ENCODE assay signal across 8 cellular contexts in the genomic region with DNA sequence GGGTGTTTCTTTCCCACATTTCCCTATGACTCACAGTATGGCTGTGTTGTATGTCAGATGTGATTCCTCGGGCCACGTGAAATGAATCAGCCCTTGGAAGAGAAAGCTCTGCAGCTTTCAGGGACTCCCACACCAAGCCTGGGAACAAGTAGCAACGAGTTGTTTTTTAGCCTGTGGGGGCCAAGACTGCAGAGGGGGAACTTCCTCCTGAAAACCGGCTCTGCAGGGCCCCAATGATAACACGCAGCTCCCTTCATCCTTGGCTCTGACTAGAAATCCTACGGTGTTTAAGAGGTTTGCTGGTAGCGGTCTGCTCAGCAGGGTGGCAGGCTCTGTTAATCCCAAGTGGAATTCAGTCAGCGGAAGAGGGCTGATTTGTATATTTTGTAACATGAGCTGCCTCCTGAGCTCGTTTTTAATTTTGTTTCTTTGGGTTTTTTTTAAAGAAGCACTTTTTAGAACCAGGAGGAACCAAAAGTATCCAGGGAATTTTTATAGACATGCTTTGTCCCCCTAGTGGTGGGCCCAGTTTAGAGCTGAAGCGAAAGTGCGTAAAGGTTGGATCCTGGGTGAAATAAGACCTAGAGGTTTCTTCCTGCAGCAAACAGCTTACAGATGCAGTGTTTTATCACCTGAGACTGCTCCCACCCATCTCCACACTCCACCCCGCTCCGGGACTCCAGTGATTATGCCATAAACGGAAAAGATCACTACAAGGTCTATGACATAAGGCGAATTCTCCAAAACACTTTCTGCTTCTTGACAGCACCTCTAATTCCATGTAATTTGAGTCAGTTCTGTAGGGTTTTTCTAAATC. TPM values are rescaled to one million over a fixed set of nuclear protein-coding genes. Genes with fewer than 3 reads are reported as not detected.
DNase-seq lines count a peak whose midpoint lies in the region; ATAC-seq, FAIRE-seq and TF ChIP-seq lines count a peak whose summit lies in the region.

No MANE protein-coding gene starts in this region.

- H3K4me2 ChIP-seq in A549 (peak overlapping the region; percentile 72), PC-3 (ENCODE audit: low read length) (peak overlapping the region; percentile 78)

- CTCF ChIA-PET in A549 (lab: Yijun Ruan, JAX) (interaction anchor here (0.7 to 2.9 kb wide), 58 partner anchors 8 to 292 kb away, joined by 3 to 20 read pairs (median 4); a partner anchor contains a TSS), PC-3 (lab: Charles Lee) (interaction anchor here (0.6 to 1.2 kb wide), 8 partner anchors 9 to 272 kb away, joined by 3 to 5 read pairs (median 3); no protein-coding TSS in a partner anchor)

- peaks cover 24% of the 10 kb centered on the region for H3K4me1 ChIP-seq in A549
- H3K4me1 ChIP-seq in PC-3 (ENCODE audit: insufficient read depth, low read length) = peaks cover 42% of the 10 kb centered on the region
- no peaks in the 10 kb centered on the region for H3K4me1 ChIP-seq in mucosa of descending colon (ENCODE audit: low read depth)

- no peaks in the 10 kb centered on the region for H4K20me1 ChIP-seq in PC-3 (ENCODE audit: low read length)

- H3K27me3 ChIP-seq in PC-3 (ENCODE audit: low read length) = no peaks in the 10 kb centered on the region

- DNase-seq in A549 (ENCODE audit: low read depth in 1 of 2, low spot score in 1 of 2) = peak; percentile 59 to 70
- peak; percentile 75 for DNase-seq in H54 (ENCODE audit: insufficient read length, low spot score)
- peak; percentile 90 for DNase-seq in PC-3
- DNase-seq in epithelial cell of esophagus (ENCODE audit: low read depth) = peak; percentile 98
- DNase-seq in mucosa of descending colon = peak in 1 of 3 donors; percentile 54
- DNase-seq in GM12892 (ENCODE audit: insufficient read length) = no peak
- no peak for DNase-seq in activated CD8-positive, alpha-beta memory T cell treated with anti-CD3 and anti-CD28 coated beads for 24 hours

- 39% methylated on average over 15 of the region's 15 CpGs for WGBS in A549 (ENCODE audit: missing lambda C conversion rate)

- no peak for TF ChIP-seq EP300 in A549 (IDR thresholded peaks at IDR 0.05)

- no peaks in the 10 kb centered on the region for H3K79me2 ChIP-seq in PC-3 (ENCODE audit: low read length)

- H3K4me3 ChIP-seq in A549 (peak overlapping the region; percentile 28; the same call in 2 of the 3 replicates), PC-3 (ENCODE audit: low read length) (peak overlapping the region; percentile 54), epithelial cell of esophagus (ENCODE audit: low read length) (peak overlapping the region; percentile 1), mucosa of descending colon (no peak overlapping the region)

- POLR2A ChIA-PET in A549 (lab: Yijun Ruan, JAX) = interaction anchor here (0.9 to 1.3 kb wide), 2 partner anchors 54 to 272 kb away, joined by 4 to 8 read pairs; no protein-coding TSS in a partner anchor
- POLR2A ChIA-PET in PC-3 (lab: Charles Lee; ENCODE audit: unreplicated experiment) = interaction anchor here (0.5 to 0.7 kb wide), 3 partner anchors 10 to 272 kb away, joined by 3 to 9 read pairs (median 4); no protein-coding TSS in a partner anchor

- no peaks in the 10 kb centered on the region for H3K9me3 ChIP-seq in A549
- no peaks in the 10 kb centered on the region for H3K9me3 ChIP-seq in PC-3 (ENCODE audit: low read length)
- H3K9me3 ChIP-seq in mucosa of descending colon = no peaks in the 10 kb centered on the region

- H3F3A ChIP-seq in PC-3 (ENCODE audit: low read length, unreplicated experiment) = peaks cover 10% of the 10 kb centered on the region

- no TSS peak for BruUV-seq in PC-3 (replicated peaks; lab: Mats Ljungman, UMichigan)

- peak; percentile 50 to 60 for TF ChIP-seq RAD21 in A549 (conservative IDR thresholded peaks at IDR 0.05 in 1 of 2, IDR thresholded peaks at IDR 0.05 in 1 of 2)

- peaks cover 50% of the 10 kb centered on the region for H3K36me3 ChIP-seq in PC-3 (ENCODE audit: low read depth, low read length)
- H3K36me3 ChIP-seq in mucosa of descending colon (ENCODE audit: low read depth) = no peaks in the 10 kb centered on the region

- intact Hi-C loops in PC-3 (cut with micrococcal nuclease) = loop anchor here (1.0 to 10.0 kb wide), 5 partner anchors 74 to 272 kb away; no protein-coding TSS in a partner anchor
- intact Hi-C loops in mucosa of descending colon (cut with DNase I, micrococcal nuclease) = no loop called here

- TF ChIP-seq CTCF in A549 (IDR thresholded peaks at IDR 0.05) = peak; percentile 72
- TF ChIP-seq CTCF in PC-3 (conservative IDR thresholded peaks at IDR 0.05; ENCODE audit: low read depth, low read length) = peak; percentile 76
- peak; percentile 66 for TF ChIP-seq CTCF in epithelial cell of esophagus (IDR thresholded peaks at IDR 0.05; ENCODE audit: insufficient read depth, low read depth, low read length, missing control alignments)
- no peak for TF ChIP-seq CTCF in mucosa of descending colon (IDR thresholded peaks at IDR 0.05)

- FAIRE-seq in A549 (lab: Jason Lieb, UNC) = no peak
- peak; percentile 81 for FAIRE-seq in H54 (lab: Jason Lieb, UNC)
- no peak for FAIRE-seq in GM12892 (lab: Jason Lieb, UNC)

- no peaks in the 10 kb centered on the region for H3K9me2 ChIP-seq in PC-3 (replicated peaks; ENCODE audit: low read length)

- H2AFZ ChIP-seq in PC-3 (ENCODE audit: low read length) = peak overlapping the region; percentile 75

- peak overlapping the region; percentile 86 for H3K9ac ChIP-seq in PC-3 (ENCODE audit: low read length)

- TF ChIP-seq POLR2A in A549 (IDR thresholded peaks at IDR 0.05; ENCODE audit: low read length) = no peak
- TF ChIP-seq POLR2A in H54 (IDR thresholded peaks at IDR 0.05; ENCODE audit: low read depth, low read length) = no peak
- no peak for TF ChIP-seq POLR2A in GM12892 (IDR thresholded peaks at IDR 0.05; ENCODE audit: low read depth, low read length)

- H3K27ac ChIP-seq in A549 (peak overlapping the region; percentile 67 to 77), PC-3 (ENCODE audit: low read length) (peak overlapping the region; percentile 99)

- ATAC-seq in A549 (peak; percentile 75 to 88), PC-3 (peak; percentile 89), mucosa of descending colon (peak; percentile 63), HG02870 (IDR thresholded peaks at IDR 0.05; ENCODE audit: unreplicated experiment) (no peak)

TF ChIP-seq in A549, 52 proteins besides CTCF, POLR2A, EP300 and RAD21:
- TF ChIP-seq FOSL2 (IDR thresholded peaks at IDR 0.05) = no peak; the same call in 1 of the 2 replicates
- peak; percentile 57 for TF ChIP-seq FOSL2 (CRISPR knock-in tag; IDR thresholded peaks at IDR 0.05)
- TF ChIP-seq SMC3 (IDR thresholded peaks at IDR 0.05) = peak; percentile 71
- no peak for TF ChIP-seq CHD4 (IDR thresholded peaks at IDR 0.05; ENCODE audit: borderline replicate concordance)
TF ChIP-seq in A549: peak in this region for 2.

RNA-seq across cellular contexts. Expression of a gene that starts 48.8 kb away (rescaled TPM):
- polyA plus RNA-seq in A549 (2011; rRNA removed) (24.1 and 27.1 TPM in 2 replicates), A549 (2017; fragmentation: RNase III; extraction: RNeasy Plus Mini Kit Qiagen cat#74134 plus additional on column Dnase treatment) (8.5 to 11.4 TPM (median 9.6 TPM) in 3 replicates)
- 4.7 and 5.7 TPM in 2 replicates for polyA plus RNA-seq in A549 (2012; cell fraction: cytosol; rRNA removed)
- polyA plus RNA-seq in A549 (2012; cell fraction: nucleus; rRNA removed) = 14.6 and 17.1 TPM in 2 replicates
- 23.6 and 28.6 TPM in 2 replicates for polyA minus RNA-seq in A549 (2011; rRNA and poly(A)+ RNA removed)
- total RNA-seq in PC-3 (2014; rRNA removed) (105 and 127 TPM in 2 replicates), mucosa of descending colon (10 to 100 TPM; 16.3 to 36.9 (median 31.0) TPM)
- 0.30 TPM for polyA plus RNA-seq in GM12892 (2012; ENCODE audit: missing spikeins)

Comparison
In these comparisons a context has a peak if more than half of its experiments do, and no peak if none do; other contexts are left out.
1. DNase-seq: peak in A549 (2 of 2), H54 (single experiment), PC-3 (single experiment) and epithelial cell of esophagus (single experiment); none in GM12892 (single experiment) and activated CD8-positive, alpha-beta memory T cell treated with anti-CD3 and anti-CD28 coated beads for 24 hours (single experiment).